In the genomic region with DNA sequence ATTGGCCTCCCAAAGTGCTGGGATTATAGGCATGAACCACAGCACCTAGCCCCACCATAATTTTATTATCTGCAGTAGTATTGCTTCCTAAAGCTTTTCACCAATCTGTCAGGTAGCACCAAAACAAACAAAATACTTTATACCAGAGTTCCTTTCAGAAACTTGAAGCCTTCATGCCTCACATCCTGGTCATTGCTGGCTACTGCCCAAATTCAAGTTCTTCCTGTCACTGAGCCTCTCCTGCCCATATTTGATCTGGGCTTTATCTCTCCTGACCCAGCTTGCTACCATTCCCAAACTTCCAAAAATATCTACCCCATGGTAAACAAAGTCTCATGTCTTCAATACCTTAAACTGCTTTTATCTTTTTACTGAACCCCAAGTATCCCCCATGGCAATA, we compare ENCODE assay signal across 20 cellular contexts. TPM values are rescaled to one million over a fixed set of nuclear protein-coding genes. Genes with fewer than 3 reads are reported as not detected.
DNase-seq lines count a peak whose midpoint lies in the region; ATAC-seq and TF ChIP-seq lines count a peak whose summit lies in the region.
"Had no signal": no experiment of that assay in that cellular context is flagged by ENCODE, and none has a peak within 500 bp of the region (broad histone marks: within the 10 kb centered on the region; RNA-seq: fewer than 3 reads in every experiment).

No MANE protein-coding gene starts in this region.

- no peak for TF ChIP-seq CTCF in heart left ventricle (IDR thresholded peaks at IDR 0.05)
- TF ChIP-seq CTCF in fibroblast of pulmonary artery (IDR thresholded peaks at IDR 0.05; ENCODE audit: low read length, missing control alignments): no peak

- H3K27me3 ChIP-seq in heart left ventricle (no peaks in the 10 kb centered on the region), skeletal muscle tissue (ENCODE audit: control insufficient read depth in 3 of 3, insufficient read depth in 3 of 3, low read length in 3 of 3) (no peaks in the 10 kb centered on the region)
- H3K27me3 ChIP-seq: uterus had no signal

- peaks cover 0 to 3% (median 0%) of the 10 kb centered on the region in 9 donors for H3K36me3 ChIP-seq in heart left ventricle
- H3K36me3 ChIP-seq in skeletal muscle tissue (ENCODE audit: control insufficient read depth in 3 of 3, insufficient read depth in 3 of 3, low read length in 3 of 3): no peaks in the 10 kb centered on the region
- H3K36me3 ChIP-seq: uterus had no signal

- ATAC-seq in heart left ventricle (peak; percentile 35 to 72 (median 52)), SK-N-SH treated with all-trans-retinoic acid at 6 μM for 48 hours (peak; percentile 64), GM18520 (IDR thresholded peaks at IDR 0.05; ENCODE audit: unreplicated experiment) (no peak)
- ATAC-seq: effector memory CD8-positive, alpha-beta T cell had no signal

- H3K9me3 ChIP-seq in heart left ventricle: peaks cover 0 to 4% (median 0%) of the 10 kb centered on the region in 12 donors
- H3K9me3 ChIP-seq in skeletal muscle tissue (ENCODE audit: control insufficient read depth in 3 of 3, low read length in 3 of 3): no peaks in the 10 kb centered on the region
- H3K9me3 ChIP-seq: uterus had no signal

- no peak for TF ChIP-seq POLR2A in heart left ventricle (IDR thresholded peaks at IDR 0.05)

- H3K4me1 ChIP-seq in heart left ventricle (peaks cover 0 to 46% (median 19%) of the 10 kb centered on the region in 12 donors), skeletal muscle tissue (ENCODE audit: control insufficient read depth in 3 of 3, insufficient read depth in 3 of 3, low read length in 3 of 3) (peaks cover 15 to 24% (median 18%) of the 10 kb centered on the region in 3 donors)
- H3K4me1 ChIP-seq: uterus had no signal

- no peak overlapping the region for H3K4me3 ChIP-seq in heart left ventricle
- no peak overlapping the region for H3K4me3 ChIP-seq in fibroblast of pulmonary artery (replicated peaks; ENCODE audit: low read depth, low read length)
- no peak overlapping the region for H3K4me3 ChIP-seq in skeletal muscle tissue (ENCODE audit: low read length in 3 of 3)
- H3K4me3 ChIP-seq: smooth muscle cell, uterus had no signal

- DNase-seq in heart left ventricle: no peak
- DNase-seq in cardiac septum (ENCODE audit: low spot score): no peak
- DNase-seq in fibroblast of pulmonary artery (ENCODE audit: low read depth): peak; percentile 52
- DNase-seq in SK-N-DZ (ENCODE audit: low spot score): no peak
- DNase-seq in stimulated activated CD4-positive, alpha-beta T cell treated with anti-CD3 and anti-CD28 coated beads, Interleukin-2, amount 100 ng/mL, for 48 hours: no peak
- DNase-seq: activated CD4-positive, alpha-beta T cell treated with anti-CD3 and anti-CD28 coated beads, Interleukin-2, amount 50 U/mL, for 1 hour; activated gamma-delta T cell treated with Interleukin-2 at 50 U/mL for 16 hours; CD4-positive, alpha-beta T cell; effector memory CD8-positive, alpha-beta T cell; mesendoderm; MV-4-11; NCI-H187; NCI-H2227 treated with DMSO at 0.1 percent for 48 hours; stimulated activated CD4-positive, alpha-beta T cell treated with anti-CD3 and anti-CD28 coated beads, Interleukin-4, amount 100 ng/mL, for 4 hours; uterus had no signal

- no peak overlapping the region for H3K9ac ChIP-seq in skeletal muscle tissue (ENCODE audit: low read depth in 1 of 3, low read length in 3 of 3)

- intact Hi-C loops in heart left ventricle (cut with DNase I): no loop called here
- intact Hi-C loops in cardiac septum (cut with DNase I): no loop called here

- H3K27ac ChIP-seq in heart left ventricle: peak overlapping the region in 7 of 12 donors; percentile 20 to 71 (median 50)
- peak overlapping the region; percentile 11 for H3K27ac ChIP-seq in skeletal muscle tissue (ENCODE audit: low read depth, low read length)
- H3K27ac ChIP-seq: RWPE1, uterus had no signal

TF ChIP-seq in SK-N-SH treated with all-trans-retinoic acid at 6 μM for 48 hours, 23 proteins besides CTCF, POLR2A, EP300 and RAD21:
- TF ChIP-seq, protein P1, sequence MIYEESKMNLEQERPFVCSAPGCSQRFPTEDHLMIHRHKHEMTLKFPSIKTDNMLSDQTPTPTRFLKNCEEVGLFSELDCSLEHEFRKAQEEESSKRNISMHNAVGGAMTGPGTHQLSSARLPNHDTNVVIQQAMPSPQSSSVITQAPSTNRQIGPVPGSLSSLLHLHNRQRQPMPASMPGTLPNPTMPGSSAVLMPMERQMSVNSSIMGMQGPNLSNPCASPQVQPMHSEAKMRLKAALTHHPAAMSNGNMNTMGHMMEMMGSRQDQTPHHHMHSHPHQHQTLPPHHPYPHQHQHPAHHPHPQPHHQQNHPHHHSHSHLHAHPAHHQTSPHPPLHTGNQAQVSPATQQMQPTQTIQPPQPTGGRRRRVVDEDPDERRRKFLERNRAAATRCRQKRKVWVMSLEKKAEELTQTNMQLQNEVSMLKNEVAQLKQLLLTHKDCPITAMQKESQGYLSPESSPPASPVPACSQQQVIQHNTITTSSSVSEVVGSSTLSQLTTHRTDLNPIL (CRISPR knock-in tag; IDR thresholded peaks at IDR 0.05; ENCODE audit: low read depth): no peak
- TF ChIP-seq CSRNP3 (CRISPR knock-in tag; IDR thresholded peaks at IDR 0.05) (no peak), PPARA (CRISPR knock-in tag; IDR thresholded peaks at IDR 0.05; ENCODE audit: borderline replicate concordance) (no peak), SNAI2 (CRISPR knock-in tag; IDR thresholded peaks at IDR 0.05) (no peak), ZFP30 (CRISPR knock-in tag; IDR thresholded peaks at IDR 0.05) (no peak), PATZ1 (CRISPR knock-in tag; IDR thresholded peaks at IDR 0.05; ENCODE audit: borderline replicate concordance) (no peak), ZC3H10 (CRISPR knock-in tag; IDR thresholded peaks at IDR 0.05) (no peak), BACH2 (CRISPR knock-in tag; IDR thresholded peaks at IDR 0.05; ENCODE audit: borderline replicate concordance) (no peak), ZNF8 (CRISPR knock-in tag; IDR thresholded peaks at IDR 0.05) (no peak), OSR1 (CRISPR knock-in tag; IDR thresholded peaks at IDR 0.05) (no peak), ESRRG (CRISPR knock-in tag; IDR thresholded peaks at IDR 0.05) (no peak), TSHZ2 (CRISPR knock-in tag; IDR thresholded peaks at IDR 0.05) (no peak), ZFP3 (CRISPR knock-in tag; IDR thresholded peaks at IDR 0.05) (no peak), ARNTL (CRISPR knock-in tag; IDR thresholded peaks at IDR 0.05; ENCODE audit: borderline replicate concordance, low read depth) (no peak)

RNA-seq across cellular contexts. Expression of gene DST, which starts 34.9 kb away (rescaled TPM):
- total RNA-seq in heart left ventricle (100 to 1,000 TPM; 269 to 607 (median 383) TPM), cardiac septum (457 TPM), skeletal muscle tissue (183 TPM)
- 100 to 1,000 TPM; 107 to 139 TPM for polyA plus RNA-seq in heart left ventricle
- 79.0 and 102 TPM in 2 replicates for polyA plus RNA-seq in SK-N-DZ (2014; cell fraction: cytosol; rRNA removed)
- 233 and 307 TPM in 2 replicates for polyA plus RNA-seq in SK-N-DZ (2014; cell fraction: nucleus; rRNA removed)
